9 cellular contexts compared by ENCODE assay signal in genomic region chr2:47785986-47786385, GRCh38. TPM values are rescaled to one million over a fixed set of nuclear protein-coding genes. Genes with fewer than 3 reads are reported as not detected.
DNase-seq lines count a peak whose midpoint lies in the region; ATAC-seq, FAIRE-seq and TF ChIP-seq lines count a peak whose summit lies in the region.
"Had no signal": no experiment of that assay in that cellular context is flagged by ENCODE, and none has a peak within 500 bp of the region (broad histone marks: within the 10 kb centered on the region; RNA-seq: fewer than 3 reads in every experiment).

No MANE protein-coding gene starts in this region.

- no peak for DNase-seq in activated T-cell treated with anti-CD3 and anti-CD28 coated beads, Interleukin-2, amount 50 U/mL, for 24 hours
- no peak for DNase-seq in activated T-cell treated with anti-CD3 and anti-CD28 coated beads, Interleukin-2, amount 50 U/mL, for 1 hour
- DNase-seq in NOMO-1 (lab: John Stamatoyannopoulos, UW; ENCODE audit: unreplicated experiment in 2 of 2) (peak; percentile 30 to 75), GM12878 (ENCODE audit: low read depth, low spot score) (no peak), smooth muscle cell (lab: John Stamatoyannopoulos, UW; ENCODE audit: unreplicated experiment) (no peak), ovary (no peak)
- DNase-seq in stimulated activated CD4-positive, alpha-beta T cell treated with anti-CD3 and anti-CD28 coated beads, Interleukin-2, amount 100 ng/mL, for 48 hours = no peak
- DNase-seq: Right ventricle myocardium superior had no signal

- H3K4me1 ChIP-seq in GM12878 (ENCODE audit: control insufficient read depth, insufficient read depth, low read length) (0 out of 2 replicates have a peak, but pooled peaks cover 8% of the 10 kb centered on the region), smooth muscle cell (ENCODE audit: low read depth) (peaks cover 14% of the 10 kb centered on the region), ovary (ENCODE audit: insufficient read depth) (peaks cover 6% of the 10 kb centered on the region)

- no peaks in the 10 kb centered on the region; the same call in 1 of the 2 replicates for H4K20me1 ChIP-seq in GM12878 (ENCODE audit: control insufficient read depth, insufficient read depth)
- H4K20me1 ChIP-seq in smooth muscle cell (ENCODE audit: low read depth) = peaks cover 73% of the 10 kb centered on the region

- TF ChIP-seq POLR2A in GM12878 (IDR thresholded peaks at IDR 0.05; ENCODE audit: low read depth, low read length) (no peak), ovary (IDR thresholded peaks at IDR 0.05) (no peak)

- H3K9me3 ChIP-seq in GM12878 (replicated peaks; ENCODE audit: control insufficient read depth, insufficient read depth, low read length) = no peaks in the 10 kb centered on the region; the same call in 1 of the 3 replicates
- no peaks in the 10 kb centered on the region for H3K9me3 ChIP-seq in smooth muscle cell (replicated peaks; ENCODE audit: low read depth)
- no peaks in the 10 kb centered on the region for H3K9me3 ChIP-seq in ovary

- H3K4me2 ChIP-seq in GM12878 (ENCODE audit: control insufficient read depth, insufficient read depth) = peak overlapping the region; percentile 81
- H3K4me2 ChIP-seq in smooth muscle cell = peak overlapping the region; percentile 96

- intact Hi-C loops in GM12878 (cut with micrococcal nuclease; ENCODE audit: unreplicated experiment) = loop anchor here (5.0 kb wide), 1 partner anchor 321 kb away; no protein-coding TSS in a partner anchor
- intact Hi-C loops in ovary (cut with DNase I) = no loop called here

- no peaks in the 10 kb centered on the region for H3K27me3 ChIP-seq in GM12878 (replicated peaks in 1 of 2; ENCODE audit: control insufficient read depth in 2 of 2, insufficient read depth in 2 of 2, low read length in 1 of 2)
- H3K27me3 ChIP-seq in smooth muscle cell (ENCODE audit: low read depth) = no peaks in the 10 kb centered on the region
- H3K27me3 ChIP-seq in ovary = no peaks in the 10 kb centered on the region

- WGBS in GM12878 (ENCODE audit: insufficient coverage, insufficient replicate concordance, low lambda C conversion rate, missing lambda C conversion rate) = 87% methylated on average over 7 of the region's 7 CpGs
- 39% methylated on average over 7 of the region's 7 CpGs for WGBS in smooth muscle cell (ENCODE audit: low lambda C conversion rate)
- WGBS in ovary, 3 donors = 25 to 50% (median 42%) methylated on average over 7 of the region's 7 CpGs

- no TSS peak for BruUV-seq in GM12878 (replicated peaks; lab: Mats Ljungman, UMichigan)

- no peaks in the 10 kb centered on the region for H3K27me3 Mint-ChIP-seq in activated T-cell treated with anti-CD3 and anti-CD28 coated beads, Interleukin-2, amount 50 U/mL, for 24 hours

- no peak for TF ChIP-seq RAD21 in GM12878 (IDR thresholded peaks at IDR 0.05; ENCODE audit: insufficient read depth, low read depth, low read length)

- H3K9ac ChIP-seq in GM12878 (ENCODE audit: control insufficient read depth, insufficient read depth, low read length) (no peak overlapping the region), smooth muscle cell (ENCODE audit: low read depth) (no peak overlapping the region)

- RAD21 ChIA-PET in GM12878 (lab: Charles Lee; ENCODE audit: unreplicated experiment) = interaction anchor here (0.9 kb wide), 1 partner anchor 321 kb away, joined by 3 read pairs; no protein-coding TSS in a partner anchor

- POLR2A ChIA-PET in GM12878 (lab: Charles Lee) = interaction anchor here (0.5 kb wide), 1 partner anchor 65 kb away, joined by 4 read pairs; no protein-coding TSS in a partner anchor

- peak overlapping the region; percentile 41 for H3K4me3 ChIP-seq in GM12878
- peak overlapping the region; percentile 69 for H3K4me3 ChIP-seq in smooth muscle cell
- H3K4me3 ChIP-seq in ovary = no peak overlapping the region

- TF ChIP-seq CTCF in GM12878 (IDR thresholded peaks at IDR 0.05 in 2 of 3, conservative IDR thresholded peaks at IDR 0.05 in 1 of 3; ENCODE audit: control insufficient read depth in 2 of 3, extremely low read depth in 1 of 3, insufficient read depth in 1 of 3, low read depth in 3 of 3, low read length in 3 of 3) = no peak
- TF ChIP-seq CTCF in smooth muscle cell (IDR thresholded peaks at IDR 0.05; ENCODE audit: borderline replicate concordance, insufficient read depth, poor library complexity, severe bottlenecking) = no peak
- no peak for TF ChIP-seq CTCF in ovary (IDR thresholded peaks at IDR 0.05)

- peak overlapping the region; percentile 89 for H3K4me3 Mint-ChIP-seq in activated T-cell treated with anti-CD3 and anti-CD28 coated beads, Interleukin-2, amount 50 U/mL, for 24 hours

- H3K9me3 Mint-ChIP-seq in activated T-cell treated with anti-CD3 and anti-CD28 coated beads, Interleukin-2, amount 50 U/mL, for 24 hours = no peaks in the 10 kb centered on the region

- H3F3A ChIP-seq in smooth muscle cell (ENCODE audit: low read depth) = peaks cover 20% of the 10 kb centered on the region

- H3K4me1 Mint-ChIP-seq in activated T-cell treated with anti-CD3 and anti-CD28 coated beads, Interleukin-2, amount 50 U/mL, for 24 hours (ENCODE audit: low read depth) = peaks cover 42% of the 10 kb centered on the region

- H2AFZ ChIP-seq in GM12878 (ENCODE audit: control insufficient read depth, low read depth, low read length) = no peak overlapping the region
- no peak overlapping the region for H2AFZ ChIP-seq in smooth muscle cell (ENCODE audit: low read depth)

- peaks cover 65% of the 10 kb centered on the region for H3K79me2 ChIP-seq in GM12878 (ENCODE audit: control insufficient read depth, insufficient read depth, low read length)
- peaks cover 69% of the 10 kb centered on the region for H3K79me2 ChIP-seq in smooth muscle cell (ENCODE audit: low read depth)

- no peak for FAIRE-seq in GM12878 (lab: Jason Lieb, UNC)

- peak overlapping the region; percentile 78 for H3K27ac Mint-ChIP-seq in activated T-cell treated with anti-CD3 and anti-CD28 coated beads, Interleukin-2, amount 50 U/mL, for 24 hours

- CTCF ChIA-PET in GM12878 (lab: Yijun Ruan, JAX) = interaction anchor here (0.6 to 1.4 kb wide), 2 partner anchors 19 to 319 kb away, joined by 3 read pairs; no protein-coding TSS in a partner anchor

- TF ChIP-seq EP300 in GM12878 (IDR thresholded peaks at IDR 0.05; ENCODE audit: borderline replicate concordance in 1 of 2, control insufficient read depth in 1 of 2, low read depth in 2 of 2, low read length in 2 of 2) (no peak), ovary (IDR thresholded peaks at IDR 0.05) (no peak)

- in situ Hi-C loops in GM12878 (cut with MboI) = no loop called here

- SMC1A ChIA-PET in GM12878 (lab: Charles Lee; ENCODE audit: uncharacterized antibody, unreplicated experiment) = interaction anchor here (1.0 kb wide), 1 partner anchor 26 kb away, joined by 4 read pairs; no protein-coding TSS in a partner anchor

- H3K36me3 ChIP-seq in GM12878 (ENCODE audit: control insufficient read depth in 2 of 2, insufficient read depth in 2 of 2, low read length in 1 of 2) = peaks cover 0 to 13% of the 10 kb centered on the region in 2 experiments; a peak in 2 of 4 replicates
- no peaks in the 10 kb centered on the region for H3K36me3 ChIP-seq in smooth muscle cell (ENCODE audit: low read depth)
- H3K36me3 ChIP-seq in ovary = no peaks in the 10 kb centered on the region

- ATAC-seq in GM12878 = no peak
- no peak for ATAC-seq in HG03280 (IDR thresholded peaks at IDR 0.05; ENCODE audit: unreplicated experiment)

- H3K36me3 Mint-ChIP-seq in activated T-cell treated with anti-CD3 and anti-CD28 coated beads, Interleukin-2, amount 50 U/mL, for 24 hours (ENCODE audit: low read depth) = peaks cover 62% of the 10 kb centered on the region

- no peak overlapping the region for H3K27ac ChIP-seq in GM12878 (ENCODE audit: control insufficient read depth, insufficient read depth)
- H3K27ac ChIP-seq in smooth muscle cell (ENCODE audit: low read depth) = peak overlapping the region; percentile 84
- H3K27ac ChIP-seq in ovary = peak overlapping the region in 1 of 2 donors; percentile 36

TF ChIP-seq in GM12878, 131 proteins besides CTCF, POLR2A, EP300 and RAD21:
- TF ChIP-seq IRF4 (IDR thresholded peaks at IDR 0.05; ENCODE audit: low read depth, low read length) = no peak
- no peak for TF ChIP-seq GATAD2B (conservative IDR thresholded peaks at IDR 0.05; ENCODE audit: low read depth)
- TF ChIP-seq ASH2L (IDR thresholded peaks at IDR 0.05; ENCODE audit: borderline replicate concordance, low read depth) = no peak
TF ChIP-seq in GM12878: peak in this region for 0.

RNA-seq across cellular contexts. Expression of gene MSH6, which starts 3.0 kb away (rescaled TPM):
- 48.0 and 54.2 TPM in 2 replicates for total RNA-seq in GM12878 (2013; cell fraction: nucleolus; rRNA removed)
- total RNA-seq in GM12878 (2014; rRNA removed) (58.8 and 66.9 TPM in 2 replicates), GM12878 (2014; rRNA removed; fragmentation: Illumina TruSeq; extraction: Trizol) (72.6 and 75.0 TPM in 2 replicates), GM12878 (2021) (105 and 106 TPM in 2 replicates), smooth muscle cell (65.2 and 81.3 TPM in 2 replicates), ovary (100 to 1,000 TPM in 2 of 7 donors, 10 to 100 TPM in 5; 61.9 to 134 (median 87.0) TPM)
- polyA plus RNA-seq in GM12878 (2011; ENCODE audit: low read depth) = 19.5 TPM
- polyA plus RNA-seq in GM12878 (2011; rRNA removed) (59.8 and 69.5 TPM in 2 replicates), GM12878 (2014; fragmentation: Illumina TruSeq; extraction: Trizol) (94.4 and 110 TPM in 2 replicates), GM12878 (2014; fragmentation: Nextera tagmentation; extraction: Ambion mirVana) (10 to 100 TPM; 12.4 to 25.6 TPM), GM12878 (2014; rRNA removed) (56.0 and 56.2 TPM in 2 replicates), GM12878 (2016; fragmentation: Nextera tagmentation; extraction: Ambion mirVana) (100 to 1,000 TPM; 104 to 108 TPM), smooth muscle cell (45.6 and 48.7 TPM in 2 replicates), ovary (10 to 100 TPM; 50.1 to 66.0 TPM)
- 18.4 and 26.7 TPM in 2 replicates for polyA plus RNA-seq in GM12878 (2011; cell fraction: cytosol; rRNA removed)
- polyA plus RNA-seq in GM12878 (2011; cell fraction: nucleus; rRNA removed) = 25.8 and 48.0 TPM in 2 replicates
- 23.4 and 26.8 TPM in 2 replicates for polyA plus RNA-seq in GM12878 (2012)
- polyA minus RNA-seq in GM12878 (2011; rRNA and poly(A)+ RNA removed) = 36.1 and 54.6 TPM in 2 replicates
- polyA minus RNA-seq in GM12878 (2011; cell fraction: cytosol; rRNA and poly(A)+ RNA removed) = 31.3 and 35.0 TPM in 2 replicates
- polyA minus RNA-seq in GM12878 (2011; cell fraction: nucleus; rRNA and poly(A)+ RNA removed) = 13.1 and 23.7 TPM in 2 replicates

Comparison
In these comparisons a context has a peak if more than half of its experiments do, and no peak if none do; other contexts are left out.
1. DNase-seq: peak in NOMO-1 (2 of 2); none in activated T-cell treated with anti-CD3 and anti-CD28 coated beads, Interleukin-2, amount 50 U/mL, for 24 hours (single experiment), activated T-cell treated with anti-CD3 and anti-CD28 coated beads, Interleukin-2, amount 50 U/mL, for 1 hour (single experiment), GM12878 (single experiment), smooth muscle cell (single experiment), ovary (0 of 5) and stimulated activated CD4-positive, alpha-beta T cell treated with anti-CD3 and anti-CD28 coated beads, Interleukin-2, amount 100 ng/mL, for 48 hours (0 of 2).